14 cellular contexts compared by ENCODE assay signal in genomic region chr10:24993237-24993958, GRCh38. TPM values are rescaled to one million over a fixed set of nuclear protein-coding genes. Genes with fewer than 3 reads are reported as not detected.
"Had no signal": no experiment of that assay in that cellular context is flagged by ENCODE, and none has a peak within 500 bp of the region (broad histone marks: within the 10 kb centered on the region; RNA-seq: fewer than 3 reads in every experiment).

No MANE protein-coding gene starts in this region.

- H3K27ac ChIP-seq: brain microvascular endothelial cell, testis had no signal

- H3K36me3 ChIP-seq: brain microvascular endothelial cell had no signal

- H3K4me1 ChIP-seq: testis had no signal

- H3K9me3 ChIP-seq: testis had no signal

- ATAC-seq: left ventricle myocardium superior; stimulated activated naive CD8-positive, alpha-beta T cell treated with anti-CD3 and anti-CD28 coated beads, Interleukin-15, amount 100 ng/mL, for 72 hours had no signal

- H3K4me3 ChIP-seq: testis had no signal

- DNase-seq: activated B cell treated with CpG ODN at 0.5 μM for 24 hours; activated CD4-positive, alpha-beta T cell treated with anti-CD3 and anti-CD28 coated beads, Interleukin-2, amount 10 ng/mL, durations not matched to agents 24 days and 14 days; activated naive CD4-positive, alpha-beta T cell treated with anti-CD3 and anti-CD28 coated beads, Interleukin-2, amount 50 U/mL, for 16 hours; amygdala; brain microvascular endothelial cell; glutamatergic neuron; left ventricle myocardium superior; mesendoderm; occipital lobe; stimulated activated CD4-positive, alpha-beta T cell treated with anti-CD3 and anti-CD28 coated beads, Interleukin-15, amount 100 ng/mL, for 24 hours; stimulated activated CD4-positive, alpha-beta T cell treated with anti-CD3 and anti-CD28 coated beads, Interleukin-4, amount 100 ng/mL, for 24 hours; stimulated activated naive CD8-positive, alpha-beta T cell treated with anti-CD3 and anti-CD28 coated beads, Interleukin-15, amount 100 ng/mL, for 72 hours; testis had no signal

- H3K27me3 ChIP-seq: brain microvascular endothelial cell, testis had no signal

RNA-seq across cellular contexts. Expression of gene ENKUR, which starts 22.6 kb away (rescaled TPM):
- total RNA-seq: activated B cell treated with CpG ODN at 0.5 μM for 24 hours; activated CD4-positive, alpha-beta T cell treated with anti-CD3 and anti-CD28 coated beads, Interleukin-2, amount 10 ng/mL, durations not matched to agents 24 days and 14 days; left ventricle myocardium superior; ureter had no signal

RNA-seq across cellular contexts. Expression of gene PRTFDC1, which starts 41.0 kb away (rescaled TPM):
- total RNA-seq: activated B cell treated with CpG ODN at 0.5 μM for 24 hours had no signal
